ENCODE assay signal across 16 cellular contexts in the genomic region with DNA sequence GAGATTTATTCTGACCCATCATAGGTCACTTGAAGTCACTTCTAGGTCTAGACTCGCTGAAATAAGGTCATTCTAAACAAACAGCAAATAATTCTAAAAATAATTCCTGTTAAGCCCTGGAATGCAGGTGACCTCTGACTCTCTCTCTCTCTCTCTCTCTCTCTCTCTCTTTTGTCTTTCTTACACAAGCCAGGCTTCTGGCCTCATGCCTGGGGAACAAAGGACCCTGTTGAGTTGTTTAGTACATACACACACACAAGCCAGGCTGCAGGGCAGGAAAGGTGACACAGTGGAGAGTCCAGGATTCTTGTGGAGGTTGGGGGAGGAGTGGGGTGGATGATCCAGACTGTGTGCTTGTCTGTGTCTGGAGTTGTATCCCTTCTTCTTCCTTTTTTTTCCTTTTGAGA. TPM values are rescaled to one million over a fixed set of nuclear protein-coding genes. Genes with fewer than 3 reads are reported as not detected.
DNase-seq lines count a peak whose midpoint lies in the region; ATAC-seq, FAIRE-seq and TF ChIP-seq lines count a peak whose summit lies in the region.
"Had no signal": no experiment of that assay in that cellular context is flagged by ENCODE, and none has a peak within 500 bp of the region (broad histone marks: within the 10 kb centered on the region; RNA-seq: fewer than 3 reads in every experiment).

No MANE protein-coding gene starts in this region.

- no peaks in the 10 kb centered on the region for H3K36me3 ChIP-seq in right atrium auricular region
- H3K36me3 ChIP-seq in right lobe of liver, result no peaks in the 10 kb centered on the region

- no peaks in the 10 kb centered on the region for H3K9me3 ChIP-seq in right atrium auricular region
- H3K9me3 ChIP-seq in right lobe of liver, result no peaks in the 10 kb centered on the region

- no peaks in the 10 kb centered on the region for H3K36me3 Mint-ChIP-seq in chondrocyte (ENCODE audit: low read depth)
- H3K36me3 Mint-ChIP-seq: IgD-negative memory B cell had no signal

- H3K4me1 ChIP-seq in right atrium auricular region, result peaks cover 0 to 24% of the 10 kb centered on the region in 2 donors
- H3K4me1 ChIP-seq in right lobe of liver, result peaks cover 0 to 17% (median 8%) of the 10 kb centered on the region in 4 donors
- H3K4me1 ChIP-seq: foreskin keratinocyte had no signal

- no peaks in the 10 kb centered on the region for H3K27me3 Mint-ChIP-seq in chondrocyte (ENCODE audit: low read depth)

- DNase-seq in Right ventricle myocardium inferior (ENCODE audit: missing footprints) (no peak), right atrium auricular region (ENCODE audit: low spot score) (no peak), chondrocyte (ENCODE audit: low spot score) (no peak), right lobe of liver (peak; percentile 78 to 88 (median 88)), urothelium cell line (ENCODE audit: low spot score) (peak; percentile 37), D721Med (ENCODE audit: insufficient read length, low spot score) (no peak), NCI-H2081 (lab: John Stamatoyannopoulos, UW) (no peak)
- DNase-seq in stimulated activated naive CD8-positive, alpha-beta T cell treated with anti-CD3 and anti-CD28 coated beads, Interleukin-15, Interleukin-2, amounts not matched to agents 100 U/mL and 50 U/mL, for 24 hours, result no peak
- DNase-seq: ACHN; cerebellar nuclear complex; foreskin keratinocyte; stimulated activated CD4-positive, alpha-beta T cell treated with anti-CD3 and anti-CD28 coated beads, Interleukin-12 subunit alpha, Interleukin-12 subunit beta, amount 100 ng/mL, for 4 hours had no signal

- H3K4me3 Mint-ChIP-seq in chondrocyte (ENCODE audit: unreplicated experiment), result no peak overlapping the region
- H3K4me3 Mint-ChIP-seq: activated T-helper 17 cell treated with anti-CD3 and anti-CD28 coated beads, Interleukin-2, amount 50 U/mL, for 72 hours had no signal

- no peak for TF ChIP-seq POLR2A in right lobe of liver (IDR thresholded peaks at IDR 0.05)

- ATAC-seq in Right ventricle myocardium inferior (peak; percentile 43), right lobe of liver (peak; percentile 58 to 76 (median 72))
- no peak for ATAC-seq in stimulated activated naive CD8-positive, alpha-beta T cell treated with anti-CD3 and anti-CD28 coated beads, Interleukin-15, Interleukin-2, amounts not matched to agents 100 U/mL and 50 U/mL, for 24 hours
- ATAC-seq: activated T-helper 17 cell treated with anti-CD3 and anti-CD28 coated beads, Interleukin-2, amount 50 U/mL, for 72 hours; foreskin keratinocyte had no signal

- H3K27me3 ChIP-seq in right atrium auricular region, result no peaks in the 10 kb centered on the region
- no peaks in the 10 kb centered on the region for H3K27me3 ChIP-seq in right lobe of liver
- H3K27me3 ChIP-seq: foreskin keratinocyte had no signal

- intact Hi-C loops in Right ventricle myocardium inferior (cut with DNase I), result no loop called here
- intact Hi-C loops in right lobe of liver (cut with DNase I), result no loop called here

- WGBS in right lobe of liver (ENCODE audit: insufficient coverage, low coverage, low lambda C conversion rate, missing lambda C conversion rate), result 18% methylated on average over 1 of the region's 1 CpG

- peak overlapping the region; percentile 74 for H3K27ac Mint-ChIP-seq in chondrocyte (ENCODE audit: unreplicated experiment)
- H3K27ac Mint-ChIP-seq: activated T-helper 17 cell treated with anti-CD3 and anti-CD28 coated beads, Interleukin-2, amount 50 U/mL, for 72 hours; IgD-negative memory B cell had no signal

- no peak overlapping the region for H3K4me3 ChIP-seq in right atrium auricular region
- no peak overlapping the region for H3K4me3 ChIP-seq in right lobe of liver

- H3K27ac ChIP-seq in right atrium auricular region (no peak overlapping the region), right lobe of liver (peak overlapping the region in 2 of 3 donors; percentile 45 to 60)
- H3K27ac ChIP-seq: foreskin keratinocyte had no signal

- FAIRE-seq in urothelium cell line (lab: Jason Lieb, UNC) (no peak), D721Med (lab: Jason Lieb, UNC) (no peak)

- TF ChIP-seq CTCF in right atrium auricular region (IDR thresholded peaks at IDR 0.05) (no peak), chondrocyte (IDR thresholded peaks at IDR 0.05) (no peak), right lobe of liver (IDR thresholded peaks at IDR 0.05) (peak in 1 of 4 donors; percentile 2), D721Med (IDR thresholded peaks at IDR 0.05; ENCODE audit: insufficient read depth, missing control alignments) (no peak)

- peaks cover 45% of the 10 kb centered on the region for H3K4me1 Mint-ChIP-seq in chondrocyte (ENCODE audit: low read depth)

- H3K9me3 Mint-ChIP-seq in chondrocyte (ENCODE audit: low read depth), result no peaks in the 10 kb centered on the region
- H3K9me3 Mint-ChIP-seq: activated T-helper 17 cell treated with anti-CD3 and anti-CD28 coated beads, Interleukin-2, amount 50 U/mL, for 72 hours; IgD-negative memory B cell had no signal

RNA-seq across cellular contexts. Expression of a gene that starts 4.0 kb away (rescaled TPM):
- total RNA-seq in Right ventricle myocardium inferior, result 0.24 TPM
- total RNA-seq in right atrium auricular region, result under 1 TPM; 0.15 to 0.47 TPM
- total RNA-seq in chondrocyte, result 11.7 to 12.7 TPM (median 12.0 TPM) in 3 replicates
- 1 to 10 TPM in 1 of 6 experiments, under 1 TPM in 5; 0.35 to 1.4 (median 0.83) TPM for total RNA-seq in right lobe of liver
- total RNA-seq: mononuclear cell had no signal

RNA-seq across cellular contexts. Expression of a gene that starts 25.3 kb away (rescaled TPM):
- total RNA-seq in Right ventricle myocardium inferior (not detected), right atrium auricular region (under 1 TPM in 1 of 2 donors, not detected in 1; 0.98 TPM), chondrocyte (not detected in 3 replicates), right lobe of liver (1 to 10 TPM in 2 of 6 experiments, under 1 TPM in 4; 0.40 to 3.2 (median 0.77) TPM)
- total RNA-seq: RPMI7951 had no signal

RNA-seq across cellular contexts. Expression of a gene that starts 28.3 kb away (rescaled TPM):
- total RNA-seq in Right ventricle myocardium inferior, result 288 TPM
- 100 to 1,000 TPM; 258 to 273 TPM for total RNA-seq in right atrium auricular region
- total RNA-seq in chondrocyte, result 641 to 675 TPM (median 641 TPM) in 3 replicates
- total RNA-seq in right lobe of liver, result 100 to 1,000 TPM in 3 of 6 experiments, 10 to 100 TPM in 3; 79.4 to 129 (median 98.8) TPM

RNA-seq across cellular contexts. Expression of a gene that starts 31.7 kb away (rescaled TPM):
- total RNA-seq in Right ventricle myocardium inferior, result 63.8 TPM
- 10 to 100 TPM; 46.1 to 50.7 TPM for total RNA-seq in right atrium auricular region
- 55.0 to 58.8 TPM (median 56.6 TPM) in 3 replicates for total RNA-seq in chondrocyte
- 10 to 100 TPM; 49.4 to 71.0 (median 60.3) TPM for total RNA-seq in right lobe of liver

RNA-seq across cellular contexts. Expression of a gene that starts 32.7 kb away (rescaled TPM):
- total RNA-seq in Right ventricle myocardium inferior (33.5 TPM), right atrium auricular region (10 to 100 TPM; 14.6 to 25.9 TPM), chondrocyte (29.3 to 32.9 TPM (median 30.2 TPM) in 3 replicates), right lobe of liver (10 to 100 TPM; 19.0 to 25.5 (median 21.0) TPM)

Comparison
In these comparisons a context has a peak if more than half of its experiments do, and no peak if none do; other contexts are left out.
1. DNase-seq: peak in right lobe of liver (3 of 3) and urothelium cell line (single experiment); none in Right ventricle myocardium inferior (single experiment), right atrium auricular region (single experiment), chondrocyte (single experiment), D721Med (single experiment), NCI-H2081 (0 of 2) and stimulated activated naive CD8-positive, alpha-beta T cell treated with anti-CD3 and anti-CD28 coated beads, Interleukin-15, Interleukin-2, amounts not matched to agents 100 U/mL and 50 U/mL, for 24 hours (single experiment).
2. H3K27ac ChIP-seq: peak in right lobe of liver (2 of 3); none in right atrium auricular region (0 of 2).